In genomic region chr5:1500411-1501091, GRCh38 we compare ENCODE assay signal across 13 cellular contexts. TPM values are rescaled to one million over a fixed set of nuclear protein-coding genes. Genes with fewer than 3 reads are reported as not detected.
DNase-seq lines count a peak whose midpoint lies in the region; ATAC-seq and TF ChIP-seq lines count a peak whose summit lies in the region.
"Had no signal": no experiment of that assay in that cellular context is flagged by ENCODE, and none has a peak within 500 bp of the region (broad histone marks: within the 10 kb centered on the region; RNA-seq: fewer than 3 reads in every experiment).

No MANE protein-coding gene starts in this region.

- H3K4me3 Mint-ChIP-seq in naive B cell, result peak overlapping the region in 3 of 8 donors; percentile 9 to 62 (median 36)
- H3K4me3 Mint-ChIP-seq in activated naive CD8-positive, alpha-beta T cell treated with anti-CD3 and anti-CD28 coated beads for 36 hours, result no peak overlapping the region
- H3K4me3 Mint-ChIP-seq: activated CD4-positive, alpha-beta T cell treated with anti-CD3 and anti-CD28 coated beads for 36 hours had no signal

- H3K36me3 ChIP-seq in upper lobe of right lung, result peaks cover 30% of the 10 kb centered on the region

- no peak for ATAC-seq in naive B cell (ENCODE audit: low read depth in 2 of 2)
- ATAC-seq in upper lobe of right lung, result peak; percentile 51
- ATAC-seq: activated CD4-positive, alpha-beta T cell treated with anti-CD3 and anti-CD28 coated beads for 36 hours had no signal

- H3K4me3 ChIP-seq in upper lobe of right lung, result no peak overlapping the region
- H3K4me3 ChIP-seq: suprapubic skin had no signal

- TF ChIP-seq CTCF in VCaP (conservative IDR thresholded peaks at IDR 0.05), result no peak
- TF ChIP-seq CTCF in upper lobe of right lung (IDR thresholded peaks at IDR 0.05), result no peak

- no peaks in the 10 kb centered on the region for H3K9me3 ChIP-seq in upper lobe of right lung
- H3K9me3 ChIP-seq: suprapubic skin had no signal

- peaks cover 49% of the 10 kb centered on the region for H3K4me1 ChIP-seq in upper lobe of right lung

- peak in 23 of 42 donors; percentile 33 to 75 (median 60) for DNase-seq in head of caudate nucleus
- no peak for DNase-seq in naive B cell
- peak; percentile 84 for DNase-seq in upper lobe of right lung
- DNase-seq in D341Med (ENCODE audit: low spot score), result no peak
- no peak for DNase-seq in activated naive CD8-positive, alpha-beta T cell treated with anti-CD3 and anti-CD28 coated beads for 36 hours
- no peak for DNase-seq in activated gamma-delta T cell treated with Interleukin-2 at 50 U/mL for 16 hours
- DNase-seq in activated CD4-positive, CD25-positive, alpha-beta regulatory T cell (lab: John Stamatoyannopoulos, UW), result no peak
- DNase-seq: activated CD4-positive, alpha-beta T cell treated with anti-CD3 and anti-CD28 coated beads for 36 hours; foreskin fibroblast; GOT3; kidney glomerular epithelial cell had no signal

- peaks cover 66 to 91% (median 81%) of the 10 kb centered on the region in 3 donors for H3K4me1 Mint-ChIP-seq in naive B cell
- peaks cover 41% of the 10 kb centered on the region for H3K4me1 Mint-ChIP-seq in activated naive CD8-positive, alpha-beta T cell treated with anti-CD3 and anti-CD28 coated beads for 36 hours

- H3K9me3 Mint-ChIP-seq in naive B cell, result peaks cover 0 to 1% (median 0%) of the 10 kb centered on the region in 7 donors
- H3K9me3 Mint-ChIP-seq in activated naive CD8-positive, alpha-beta T cell treated with anti-CD3 and anti-CD28 coated beads for 36 hours, result no peaks in the 10 kb centered on the region

- H3K36me3 Mint-ChIP-seq in naive B cell, result no peaks in the 10 kb centered on the region
- peaks cover 26% of the 10 kb centered on the region for H3K36me3 Mint-ChIP-seq in activated naive CD8-positive, alpha-beta T cell treated with anti-CD3 and anti-CD28 coated beads for 36 hours

- H3K27ac ChIP-seq in VCaP (peak overlapping the region; percentile 45), upper lobe of right lung (peak overlapping the region; percentile 30)
- H3K27ac ChIP-seq: suprapubic skin had no signal

- no peaks in the 10 kb centered on the region for H3K27me3 ChIP-seq in upper lobe of right lung
- H3K27me3 ChIP-seq: suprapubic skin had no signal

- peak overlapping the region in 5 of 6 donors; percentile 92 to 100 (median 98) for H3K27ac Mint-ChIP-seq in naive B cell
- no peak overlapping the region for H3K27ac Mint-ChIP-seq in activated naive CD8-positive, alpha-beta T cell treated with anti-CD3 and anti-CD28 coated beads for 36 hours
- H3K27ac Mint-ChIP-seq: activated CD4-positive, alpha-beta T cell treated with anti-CD3 and anti-CD28 coated beads for 36 hours had no signal

- no peaks in the 10 kb centered on the region for H3K27me3 Mint-ChIP-seq in naive B cell
- H3K27me3 Mint-ChIP-seq in activated naive CD8-positive, alpha-beta T cell treated with anti-CD3 and anti-CD28 coated beads for 36 hours, result no peaks in the 10 kb centered on the region
- H3K27me3 Mint-ChIP-seq: activated CD4-positive, alpha-beta T cell treated with anti-CD3 and anti-CD28 coated beads for 36 hours had no signal

- intact Hi-C loops in head of caudate nucleus (cut with DNase I) (no loop called here), upper lobe of right lung (cut with DNase I) (no loop called here)

RNA-seq across cellular contexts. Expression of gene LPCAT1, which starts 23.2 kb away (rescaled TPM):
- 10 to 100 TPM; 19.5 to 63.3 (median 52.7) TPM for polyA plus RNA-seq in naive B cell (ENCODE audit: low read depth in 6 of 6)
- total RNA-seq in upper lobe of right lung, result 690 TPM
- 10 to 100 TPM; 49.4 to 49.6 TPM for total RNA-seq in activated naive CD8-positive, alpha-beta T cell treated with anti-CD3 and anti-CD28 coated beads for 36 hours

RNA-seq across cellular contexts. Expression of gene SLC6A3, which starts 55.3 kb away (rescaled TPM):
- polyA plus RNA-seq in naive B cell (ENCODE audit: low read depth in 6 of 6), result under 1 TPM in 1 of 6 donors, not detected in 5; 0.09 TPM
- total RNA-seq in upper lobe of right lung, result 0.52 TPM
- not detected for total RNA-seq in activated naive CD8-positive, alpha-beta T cell treated with anti-CD3 and anti-CD28 coated beads for 36 hours
- total RNA-seq: activated CD4-positive, alpha-beta T cell treated with anti-CD3 and anti-CD28 coated beads for 36 hours had no signal

Comparison
In these comparisons a context has a peak if more than half of its experiments do, and no peak if none do; other contexts are left out.
1. DNase-seq: peak in head of caudate nucleus (23 of 42) and upper lobe of right lung (single experiment); none in naive B cell (single experiment), D341Med (single experiment), activated naive CD8-positive, alpha-beta T cell treated with anti-CD3 and anti-CD28 coated beads for 36 hours (single experiment), activated gamma-delta T cell treated with Interleukin-2 at 50 U/mL for 16 hours (single experiment) and activated CD4-positive, CD25-positive, alpha-beta regulatory T cell (0 of 4).
2. RNA of gene LPCAT1, which starts 23.2 kb away (total RNA-seq): 690 TPM in upper lobe of right lung (single experiment); 49.4 to 49.6 TPM in activated naive CD8-positive, alpha-beta T cell treated with anti-CD3 and anti-CD28 coated beads for 36 hours; every median in the first group is over 10 times any median in the second.